ENCODE assay signal across 9 cellular contexts in the genomic region with DNA sequence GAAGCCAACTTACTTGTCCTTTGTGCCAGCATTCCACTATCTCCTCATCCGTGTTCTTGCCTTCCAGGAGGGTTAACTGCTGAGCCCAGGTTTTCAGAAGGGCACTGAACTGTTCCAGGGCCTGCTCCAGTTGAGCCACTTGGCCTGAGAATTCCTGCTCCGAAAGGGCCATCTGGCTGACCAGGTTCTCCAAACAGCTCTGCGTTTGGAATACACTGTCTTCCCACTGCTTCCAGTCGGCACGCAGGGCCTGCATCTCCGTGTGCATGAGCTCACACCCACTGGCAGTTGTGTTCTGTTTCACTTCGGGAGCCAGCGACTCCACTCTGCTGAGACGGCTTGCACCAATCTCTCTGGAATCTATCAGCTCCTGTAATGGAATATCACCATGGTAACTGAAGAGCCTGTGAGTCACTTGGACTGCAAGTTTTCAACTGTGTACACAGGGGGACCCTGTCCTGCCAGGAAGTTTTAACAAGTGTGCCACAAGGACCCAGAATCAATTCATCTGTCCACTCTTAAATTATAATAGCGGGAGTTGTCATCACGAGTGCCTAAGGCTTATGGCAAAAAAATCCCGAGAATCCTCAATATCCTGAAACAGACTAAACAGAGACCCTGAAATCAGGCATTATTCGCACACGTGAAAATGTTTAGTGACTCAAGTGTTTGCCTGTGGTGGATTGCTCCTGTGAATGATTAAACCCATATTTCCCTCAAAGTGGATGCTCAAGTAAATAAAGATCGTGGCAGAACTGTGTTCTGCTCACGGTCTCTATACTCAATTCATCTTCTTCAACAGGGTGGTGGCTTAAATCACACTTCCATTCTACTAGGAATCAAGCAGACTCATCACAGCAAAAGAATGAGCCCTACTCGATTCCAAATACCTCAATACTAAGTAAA.
A peak's percentile ranks its signal among the peaks of the same experiment; 100 is the strongest.
DNase-seq lines count a peak whose midpoint lies in the region; ATAC-seq and TF ChIP-seq lines count a peak whose summit lies in the region.
"Had no signal": no experiment of that assay in that cellular context is flagged by ENCODE, and none has a peak within 500 bp of the region (broad histone marks: within the 10 kb centered on the region; RNA-seq: fewer than 3 reads in every experiment).

No MANE protein-coding gene starts in this region.

- intact Hi-C loops in dorsolateral prefrontal cortex (cut with DNase I) (no loop called here), right lobe of liver (cut with DNase I) (no loop called here), testis (cut with DNase I; ENCODE audit: low total_unique reads) (no loop called here)

- H3K36me3 ChIP-seq in right lobe of liver (no peaks in the 10 kb centered on the region), testis (ENCODE audit: low read depth, missing control alignments) (no peaks in the 10 kb centered on the region), Karpas-422 (ENCODE audit: insufficient read depth, low read length) (no peaks in the 10 kb centered on the region)
- H3K36me3 ChIP-seq: BLaER1 had no signal

- H3K4me3 ChIP-seq in dorsolateral prefrontal cortex (peak overlapping the region; percentile 38 to 70 (median 59)), right lobe of liver (peak overlapping the region; percentile 30 to 39 (median 39)), testis (peak overlapping the region; percentile 51 to 53), Karpas-422 (ENCODE audit: low read length) (no peak overlapping the region)
- H3K4me3 ChIP-seq: BLaER1 had no signal

- peak; percentile 89 to 94 (median 94) for ATAC-seq in right lobe of liver

- no peaks in the 10 kb centered on the region for H3K79me2 ChIP-seq in Karpas-422 (ENCODE audit: low read length)

- 19% methylated on average over 17 of the region's 17 CpGs for WGBS in right lobe of liver (ENCODE audit: insufficient coverage, low coverage, low lambda C conversion rate, missing lambda C conversion rate)
- 39 to 50% methylated on average over 17 of the region's 17 CpGs for WGBS in testis, 2 donors

- TF ChIP-seq CTCF in dorsolateral prefrontal cortex (IDR thresholded peaks at IDR 0.05 in 54 of 56, conservative IDR thresholded peaks at IDR 0.05 in 2 of 56; ENCODE audit: low read depth in 1 of 56, partially characterized antibody in 56 of 56) (peak in 1 of 56 donors; percentile 13), right lobe of liver (IDR thresholded peaks at IDR 0.05) (no peak), testis (IDR thresholded peaks at IDR 0.05) (no peak)

- DNase-seq in NCI-H146 (lab: John Stamatoyannopoulos, UW) (peak; percentile 13), NCI-H146 treated with DMSO at 0.1 percent for 48 hours (lab: John Stamatoyannopoulos, UW; ENCODE audit: unreplicated experiment) (no peak), dorsolateral prefrontal cortex (peak; percentile 27 to 82 (median 70)), right lobe of liver (peak; percentile 49 to 65 (median 55)), testis (peak; percentile 65), NCI-H510A treated with DMSO at 0.1 percent for 48 hours (lab: John Stamatoyannopoulos, UW) (no peak), NCI-H1694 (lab: John Stamatoyannopoulos, UW) (no peak), Karpas-422 (no peak)

- H4K20me1 ChIP-seq in Karpas-422 (ENCODE audit: insufficient read depth, low read depth, low read length) = no peaks in the 10 kb centered on the region
- H4K20me1 ChIP-seq: BLaER1 had no signal

- TF ChIP-seq POLR2A in right lobe of liver (IDR thresholded peaks at IDR 0.05) (peak; percentile 37), testis (IDR thresholded peaks at IDR 0.05) (no peak)

- H3K4me1 ChIP-seq in right lobe of liver (no peaks in the 10 kb centered on the region), testis (peaks cover 3% of the 10 kb centered on the region), Karpas-422 (ENCODE audit: low read length) (no peaks in the 10 kb centered on the region)
- H3K4me1 ChIP-seq: BLaER1 had no signal

- no peaks in the 10 kb centered on the region for H3K9me3 ChIP-seq in right lobe of liver
- no peaks in the 10 kb centered on the region for H3K9me3 ChIP-seq in testis
- no peaks in the 10 kb centered on the region for H3K9me3 ChIP-seq in Karpas-422 (ENCODE audit: low read length)
- H3K9me3 ChIP-seq: BLaER1 had no signal

- H2AFZ ChIP-seq in Karpas-422 (ENCODE audit: low read length) = no peak overlapping the region

- H3K9ac ChIP-seq in Karpas-422 (ENCODE audit: low read length) = no peak overlapping the region
- H3K9ac ChIP-seq: BLaER1 had no signal

- H3K9me2 ChIP-seq in Karpas-422 (replicated peaks; ENCODE audit: insufficient read depth, low read length) = no peaks in the 10 kb centered on the region; the same call in 1 of the 2 replicates

- H3K27me3 ChIP-seq in dorsolateral prefrontal cortex = no peaks in the 10 kb centered on the region
- H3K27me3 ChIP-seq in right lobe of liver = no peaks in the 10 kb centered on the region
- no peaks in the 10 kb centered on the region for H3K27me3 ChIP-seq in testis
- H3K27me3 ChIP-seq in Karpas-422 (ENCODE audit: low read length) = no peaks in the 10 kb centered on the region
- H3K27me3 ChIP-seq: BLaER1 had no signal

- H3K27ac ChIP-seq in dorsolateral prefrontal cortex (peak overlapping the region in 57 of 59 donors; percentile 14 to 93 (median 82)), right lobe of liver (peak overlapping the region; percentile 50 to 84 (median 74)), testis (peak overlapping the region; percentile 81 to 85), Karpas-422 (ENCODE audit: low read length) (no peak overlapping the region)
- H3K27ac ChIP-seq: BLaER1 had no signal

- no peak overlapping the region for H3K4me2 ChIP-seq in Karpas-422 (ENCODE audit: low read depth, low read length, poor library complexity, severe bottlenecking)
- H3K4me2 ChIP-seq: BLaER1 had no signal

Comparison
In these comparisons a context has a peak if more than half of its experiments do, and no peak if none do; other contexts are left out.
1. DNase-seq: peak in NCI-H146 (single experiment), dorsolateral prefrontal cortex (10 of 10), right lobe of liver (3 of 3) and testis (single experiment); none in NCI-H146 treated with DMSO at 0.1 percent for 48 hours (single experiment), NCI-H510A treated with DMSO at 0.1 percent for 48 hours (single experiment), NCI-H1694 (single experiment) and Karpas-422 (single experiment).